ENCODE assay signal across 8 cellular contexts in the genomic region with DNA sequence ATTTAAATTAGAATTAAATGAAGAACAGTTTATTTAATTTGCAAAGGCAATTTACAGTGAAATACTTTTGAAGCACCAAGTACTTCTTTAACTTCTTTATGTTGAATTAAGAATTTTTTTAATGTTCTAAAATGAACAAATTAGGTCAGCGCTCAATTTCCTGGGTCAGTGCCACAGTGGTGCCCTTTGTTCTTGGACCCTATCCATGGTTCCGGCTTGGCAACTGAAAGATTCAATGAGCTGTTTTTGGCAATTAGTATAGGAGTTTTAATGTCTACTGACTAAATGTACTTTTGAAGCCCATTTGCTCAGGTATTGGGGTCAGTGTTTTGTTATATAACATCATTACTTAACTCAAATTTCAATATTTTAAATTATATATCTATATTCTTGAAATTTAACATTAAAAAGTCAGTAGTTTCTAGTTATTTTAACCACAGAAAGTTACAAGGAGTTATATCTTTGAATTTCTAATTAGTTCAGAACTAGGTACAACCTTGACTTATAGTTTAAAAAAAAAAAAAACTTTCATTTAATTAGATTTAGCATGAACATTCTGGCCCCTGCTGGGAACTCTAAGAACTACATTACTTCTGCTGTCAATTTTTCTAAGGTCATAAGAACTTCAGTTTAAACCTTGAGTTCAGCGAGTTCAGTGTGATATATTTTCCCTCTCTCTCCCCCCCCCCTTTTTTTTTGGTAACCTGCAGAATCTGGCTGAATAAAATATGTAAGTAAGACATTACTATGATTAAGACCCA. TPM values are rescaled to one million over a fixed set of nuclear protein-coding genes. Genes with fewer than 3 reads are reported as not detected.
DNase-seq lines count a peak whose midpoint lies in the region; ATAC-seq and TF ChIP-seq lines count a peak whose summit lies in the region.

No MANE protein-coding gene starts in this region.

- no peak overlapping the region for H3K4me2 ChIP-seq in DOHH2 (ENCODE audit: low read length)

- H3K9me3 Mint-ChIP-seq in progenitor cell of endocrine pancreas (ENCODE audit: low read depth), result no peaks in the 10 kb centered on the region

- H3K9me3 ChIP-seq in DOHH2 (ENCODE audit: control insufficient read depth, insufficient read depth, low read length), result no peaks in the 10 kb centered on the region
- no peaks in the 10 kb centered on the region for H3K9me3 ChIP-seq in T-helper 17 cell (ENCODE audit: control insufficient read depth, low read length, poor library complexity, severe bottlenecking)

- no peaks in the 10 kb centered on the region for H3K4me1 ChIP-seq in DOHH2 (ENCODE audit: control insufficient read depth, low read length)

- H3K27me3 Mint-ChIP-seq in T-helper 17 cell (no peaks in the 10 kb centered on the region), progenitor cell of endocrine pancreas (no peaks in the 10 kb centered on the region)

- H3K27ac Mint-ChIP-seq in T-helper 17 cell, result no peak overlapping the region
- no peak overlapping the region for H3K27ac Mint-ChIP-seq in progenitor cell of endocrine pancreas

- H3K9me2 ChIP-seq in DOHH2 (replicated peaks; ENCODE audit: control insufficient read depth, low read length), result no peaks in the 10 kb centered on the region

- no peaks in the 10 kb centered on the region for H3F3A ChIP-seq in DOHH2 (ENCODE audit: control insufficient read depth, insufficient read depth)

- no peaks in the 10 kb centered on the region for H3K27me3 ChIP-seq in DOHH2 (ENCODE audit: control insufficient read depth, low read length)

- no peaks in the 10 kb centered on the region for H3K79me2 ChIP-seq in DOHH2 (ENCODE audit: control insufficient read depth, low read length)

- H3K36me3 Mint-ChIP-seq in T-helper 17 cell (ENCODE audit: low read depth) (no peaks in the 10 kb centered on the region), progenitor cell of endocrine pancreas (ENCODE audit: insufficient read depth) (no peaks in the 10 kb centered on the region)

- DNase-seq in NCI-H1436 (lab: John Stamatoyannopoulos, UW) (peak; percentile 57), T-helper 17 cell (no peak), fibroblast of pulmonary artery (ENCODE audit: low read depth) (peak; percentile 86), progenitor cell of endocrine pancreas (ENCODE audit: low spot score, unreplicated experiment) (no peak)

- H3K4me3 ChIP-seq in DOHH2 (ENCODE audit: low read length), result no peak overlapping the region
- H3K4me3 ChIP-seq in fibroblast of pulmonary artery (replicated peaks; ENCODE audit: low read depth, low read length), result no peak overlapping the region

- peak; percentile 73 for ATAC-seq in GM21825 (IDR thresholded peaks at IDR 0.05; ENCODE audit: unreplicated experiment)
- peak; percentile 36 for ATAC-seq in T-helper 17 cell
- no peak for ATAC-seq in GM21381 (IDR thresholded peaks at IDR 0.05; ENCODE audit: unreplicated experiment)
- ATAC-seq in HG03439 (IDR thresholded peaks at IDR 0.05; ENCODE audit: unreplicated experiment), result no peak

- no peak overlapping the region for H3K4me3 Mint-ChIP-seq in T-helper 17 cell
- no peak overlapping the region for H3K4me3 Mint-ChIP-seq in progenitor cell of endocrine pancreas (ENCODE audit: low read depth)

- no peak overlapping the region for H3K27ac ChIP-seq in DOHH2 (ENCODE audit: low read depth, low read length)

- H3K4me1 Mint-ChIP-seq in T-helper 17 cell (no peaks in the 10 kb centered on the region), progenitor cell of endocrine pancreas (ENCODE audit: low read depth) (no peaks in the 10 kb centered on the region)

- peak; percentile 46 for TF ChIP-seq CTCF in DOHH2 (IDR thresholded peaks at IDR 0.05; ENCODE audit: low read depth, low read length, poor library complexity, severe bottlenecking)
- TF ChIP-seq CTCF in fibroblast of pulmonary artery (IDR thresholded peaks at IDR 0.05; ENCODE audit: low read length, missing control alignments), result peak; percentile 64
- TF ChIP-seq CTCF in progenitor cell of endocrine pancreas (IDR thresholded peaks at IDR 0.05; ENCODE audit: unreplicated experiment), result peak; percentile 72

- no peaks in the 10 kb centered on the region for H3K36me3 ChIP-seq in DOHH2 (ENCODE audit: control insufficient read depth, low read length)

- H4K20me1 ChIP-seq in DOHH2 (ENCODE audit: control insufficient read depth, insufficient read depth, low read depth, low read length), result no peaks in the 10 kb centered on the region

RNA-seq across cellular contexts. Expression of a gene that starts 7.6 kb away (rescaled TPM):
- total RNA-seq in T-helper 17 cell (under 1 TPM; 0.10 TPM), progenitor cell of endocrine pancreas (0.38 TPM in 2 replicates)

Comparison
In these comparisons a context has a peak if more than half of its experiments do, and no peak if none do; other contexts are left out.
1. ATAC-seq: peak in GM21825 (single experiment) and T-helper 17 cell (single experiment); none in GM21381 (single experiment) and HG03439 (single experiment).
2. DNase-seq: peak in NCI-H1436 (single experiment) and fibroblast of pulmonary artery (single experiment); none in T-helper 17 cell (0 of 3) and progenitor cell of endocrine pancreas (single experiment).
3. Peak in every context shown above with its lines, with median percentiles within 50 percentile points of each other: CTCF ChIP-seq.